8 cellular contexts compared by ENCODE assay signal in genomic region chr21:46458315-46459023, GRCh38. TPM values are rescaled to one million over a fixed set of nuclear protein-coding genes. Genes with fewer than 3 reads are reported as not detected.
A peak's percentile ranks its signal among the peaks of the same experiment; 100 is the strongest.
DNase-seq lines count a peak whose midpoint lies in the region; ATAC-seq and TF ChIP-seq lines count a peak whose summit lies in the region.

DIP2A (plus strand) TSS chr21:46458891; CDS start chr21:46459132, 241 bp downstream.

- TF ChIP-seq POLR2A in erythroblast (IDR thresholded peaks at IDR 0.05; ENCODE audit: low read length): peak; percentile 96

- H3K4me3 ChIP-seq in mucosa of rectum (ENCODE audit: low read length in 2 of 2): peak within 1 kb of the TSS; percentile 90 to 94

- H3K36me3 ChIP-seq in mucosa of rectum (ENCODE audit: control insufficient read depth in 2 of 2, insufficient read depth in 2 of 2, low read length in 2 of 2): peaks cover 0 to 7% of the 10 kb centered on the region in 2 donors

- ATAC-seq in GM21737 (IDR thresholded peaks at IDR 0.05; ENCODE audit: unreplicated experiment): peak; percentile 86

- peaks cover 62% of the 10 kb centered on the region for H3K36me3 Mint-ChIP-seq in activated T-cell treated with anti-CD3 and anti-CD28 coated beads, Interleukin-2, amount 50 U/mL, for 24 hours (ENCODE audit: low read depth)

- H3K27me3 ChIP-seq in mucosa of rectum (ENCODE audit: control insufficient read depth in 2 of 2, insufficient read depth in 2 of 2, low read length in 2 of 2): no peaks in the 10 kb centered on the region

- H3K9me3 ChIP-seq in mucosa of rectum (ENCODE audit: control insufficient read depth in 2 of 2, low read length in 2 of 2): no peaks in the 10 kb centered on the region

- H3K9me3 Mint-ChIP-seq in activated T-cell treated with anti-CD3 and anti-CD28 coated beads, Interleukin-2, amount 50 U/mL, for 24 hours: no peaks in the 10 kb centered on the region

- H3K4me1 Mint-ChIP-seq in activated T-cell treated with anti-CD3 and anti-CD28 coated beads, Interleukin-2, amount 50 U/mL, for 24 hours (ENCODE audit: low read depth): peaks cover 60% of the 10 kb centered on the region

- peak; percentile 85 for DNase-seq in DMS53 treated with DMSO at 0.1 percent for 48 hours (lab: John Stamatoyannopoulos, UW; ENCODE audit: unreplicated experiment)
- peak; percentile 91 for DNase-seq in KG1 (lab: John Stamatoyannopoulos, UW)
- DNase-seq in activated T-cell treated with anti-CD3 and anti-CD28 coated beads, Interleukin-2, amount 50 U/mL, for 24 hours: peak; percentile 94
- DNase-seq in erythroblast (lab: John Stamatoyannopoulos, UW): peak; percentile 99
- DNase-seq in stimulated activated CD8-positive, alpha-beta memory T cell treated with anti-CD3 and anti-CD28 coated beads, Interleukin-4, amount 100 ng/mL, for 4 hours (ENCODE audit: low read depth in 2 of 2, low spot score in 1 of 2): peak; percentile 77 to 86

- peak within 1 kb of the TSS; percentile 94 to 98 for H3K9ac ChIP-seq in mucosa of rectum (ENCODE audit: low read depth in 1 of 2, low read length in 2 of 2)

- H3K27me3 Mint-ChIP-seq in activated T-cell treated with anti-CD3 and anti-CD28 coated beads, Interleukin-2, amount 50 U/mL, for 24 hours: no peaks in the 10 kb centered on the region

- peak within 1 kb of the TSS; percentile 92 to 96 for H3K27ac ChIP-seq in mucosa of rectum (ENCODE audit: low read depth in 2 of 2, low read length in 2 of 2)

- peaks cover 21 to 30% of the 10 kb centered on the region in 2 donors for H3K4me1 ChIP-seq in mucosa of rectum (ENCODE audit: control insufficient read depth in 2 of 2, insufficient read depth in 2 of 2, low read length in 2 of 2)

- peak within 1 kb of the TSS; percentile 96 for H3K27ac Mint-ChIP-seq in activated T-cell treated with anti-CD3 and anti-CD28 coated beads, Interleukin-2, amount 50 U/mL, for 24 hours

- peak within 1 kb of the TSS; percentile 93 for H3K4me3 Mint-ChIP-seq in activated T-cell treated with anti-CD3 and anti-CD28 coated beads, Interleukin-2, amount 50 U/mL, for 24 hours

TF ChIP-seq in PFSK-1, 5 proteins besides CTCF, POLR2A, EP300 and RAD21:
- peak; percentile 83; the same call in 1 of the 2 replicates for TF ChIP-seq TAF1 (IDR thresholded peaks at IDR 0.05; ENCODE audit: borderline replicate concordance, insufficient read depth, low read length)
- 0 out of 4 replicates have a peak, but pooled peaks of 1 of the 2 experiments have one; percentile 5 for TF ChIP-seq REST (IDR thresholded peaks at IDR 0.05; ENCODE audit: insufficient read depth in 1 of 2, low read depth in 2 of 2, low read length in 2 of 2)
- TF ChIP-seq POLR2AphosphoS5 (IDR thresholded peaks at IDR 0.05; ENCODE audit: low read depth, low read length): peak; percentile 84
- no peak for TF ChIP-seq FOXP2 (optimal IDR thresholded peaks at IDR 0.05; ENCODE audit: borderline replicate concordance, extremely low read depth, extremely low read length, insufficient read depth)
- 0 out of 2 replicates have a peak, but pooled peaks have one; percentile 27 for TF ChIP-seq SIN3A (IDR thresholded peaks at IDR 0.05; ENCODE audit: borderline replicate concordance, insufficient read depth, low read length)

RNA-seq across cellular contexts. Expression of gene DIP2A, which starts in this region (rescaled TPM):
- polyA plus RNA-seq in PFSK-1 (2012; ENCODE audit: insufficient read length, low read depth): 26.4 TPM

Comparison
In these comparisons a context has a peak if more than half of its experiments do, and no peak if none do; other contexts are left out.
1. Peak in every context shown above with its lines: DNase-seq, ATAC-seq, H3K4me3 ChIP-seq and H3K27ac ChIP-seq.